8 cellular contexts compared by ENCODE assay signal in the genomic region with DNA sequence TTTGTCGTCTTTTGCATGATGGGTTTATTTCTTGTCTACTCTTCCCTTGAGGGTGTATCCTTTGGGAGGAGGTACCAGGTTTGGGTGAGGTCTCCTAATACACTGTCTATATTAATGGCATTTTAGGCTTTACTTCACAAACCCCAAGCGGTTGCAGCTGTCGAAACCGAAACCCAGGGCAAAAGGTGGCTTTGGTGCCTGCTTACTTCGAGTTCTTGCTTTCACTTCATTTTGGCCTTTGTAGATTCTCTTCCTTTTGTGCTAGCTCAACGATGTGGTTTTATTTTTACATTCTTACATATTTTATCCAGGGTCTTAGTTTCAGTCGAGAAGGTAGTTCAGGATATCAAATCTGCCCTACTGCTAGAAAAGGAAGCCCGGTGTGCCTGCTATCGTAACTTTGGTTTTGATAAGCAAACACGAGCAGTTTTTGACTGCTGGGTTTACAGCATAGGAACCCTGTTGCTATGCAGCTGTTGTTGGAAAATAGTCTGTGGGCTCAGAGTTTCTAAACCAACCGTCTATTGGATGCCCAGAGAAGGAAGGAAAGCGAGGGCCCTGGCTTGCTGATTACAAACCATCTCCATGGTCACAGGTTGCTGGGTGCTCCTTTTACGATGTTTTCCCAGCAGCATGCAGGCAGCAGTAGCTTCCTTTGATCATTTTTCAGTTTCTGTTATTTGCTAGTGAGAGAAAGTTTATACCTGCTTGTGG. TPM values are rescaled to one million over a fixed set of nuclear protein-coding genes. Genes with fewer than 3 reads are reported as not detected.
DNase-seq lines count a peak whose midpoint lies in the region; ATAC-seq and TF ChIP-seq lines count a peak whose summit lies in the region.

No MANE protein-coding gene starts in this region.

- no peaks in the 10 kb centered on the region for H3K36me3 Mint-ChIP-seq in CD8-positive, alpha-beta T cell
- H3K36me3 Mint-ChIP-seq in activated naive CD8-positive, alpha-beta T cell treated with anti-CD3 and anti-CD28 coated beads, Interleukin-2, amount 50 U/mL, for 24 hours (ENCODE audit: low read depth): no peaks in the 10 kb centered on the region

- H3K9me3 Mint-ChIP-seq in CD8-positive, alpha-beta T cell: no peaks in the 10 kb centered on the region
- no peaks in the 10 kb centered on the region for H3K9me3 Mint-ChIP-seq in activated naive CD8-positive, alpha-beta T cell treated with anti-CD3 and anti-CD28 coated beads, Interleukin-2, amount 50 U/mL, for 24 hours

- no peaks in the 10 kb centered on the region for H3K27me3 Mint-ChIP-seq in CD8-positive, alpha-beta T cell (ENCODE audit: low read depth)
- H3K27me3 Mint-ChIP-seq in activated naive CD8-positive, alpha-beta T cell treated with anti-CD3 and anti-CD28 coated beads, Interleukin-2, amount 50 U/mL, for 24 hours: no peaks in the 10 kb centered on the region

- H3K27me3 ChIP-seq in CD8-positive, alpha-beta T cell (ENCODE audit: insufficient read depth, low read length): no peaks in the 10 kb centered on the region

- intact Hi-C loops in CD8-positive, alpha-beta T cell (cut with DNase I, micrococcal nuclease): loop anchor here (1.0 to 10.0 kb wide), 12 partner anchors 10 to 1908 kb away; a partner anchor contains a TSS

- peaks cover 36% of the 10 kb centered on the region for H3K4me1 Mint-ChIP-seq in CD8-positive, alpha-beta T cell (ENCODE audit: low read depth)
- H3K4me1 Mint-ChIP-seq in activated naive CD8-positive, alpha-beta T cell treated with anti-CD3 and anti-CD28 coated beads, Interleukin-2, amount 50 U/mL, for 24 hours: peaks cover 32% of the 10 kb centered on the region

- peak; percentile 89 for ATAC-seq in CD8-positive, alpha-beta T cell
- ATAC-seq in HG03575 (IDR thresholded peaks at IDR 0.05; ENCODE audit: extremely low read depth, insufficient number of reproducible peaks, low FRiP score, unreplicated experiment): peak; percentile 85
- peak; percentile 91 for ATAC-seq in activated naive CD8-positive, alpha-beta T cell treated with anti-CD3 and anti-CD28 coated beads, Interleukin-2, amount 50 U/mL, for 24 hours

- no peak for TF ChIP-seq CTCF in CD8-positive, alpha-beta T cell (IDR thresholded peaks at IDR 0.05)
- TF ChIP-seq CTCF in GM20000 (IDR thresholded peaks at IDR 0.05; ENCODE audit: extremely low read depth, missing control alignments): no peak

- peak overlapping the region; percentile 95 for H3K27ac ChIP-seq in CD8-positive, alpha-beta T cell (ENCODE audit: low read depth, low read length)

- H3K36me3 ChIP-seq in CD8-positive, alpha-beta T cell (ENCODE audit: insufficient read depth, low read length): no peaks in the 10 kb centered on the region

- POLR2A ChIA-PET in CD8-positive, alpha-beta T cell (lab: Charles Lee): interaction anchor here (0.7 to 1.8 kb wide), 5 partner anchors 9 to 37 kb away, joined by 3 to 10 read pairs (median 5); a partner anchor contains a TSS

- no peaks in the 10 kb centered on the region for H3K9me3 ChIP-seq in CD8-positive, alpha-beta T cell (ENCODE audit: low read length)

- H3K4me3 ChIP-seq in CD8-positive, alpha-beta T cell (ENCODE audit: low read depth, low read length): peak overlapping the region; percentile 51

- H3K27ac Mint-ChIP-seq in CD8-positive, alpha-beta T cell: peak overlapping the region; percentile 97
- H3K27ac Mint-ChIP-seq in activated naive CD8-positive, alpha-beta T cell treated with anti-CD3 and anti-CD28 coated beads, Interleukin-2, amount 50 U/mL, for 24 hours: peak overlapping the region; percentile 84

- peak overlapping the region; percentile 86 for H3K4me3 Mint-ChIP-seq in CD8-positive, alpha-beta T cell
- H3K4me3 Mint-ChIP-seq in activated naive CD8-positive, alpha-beta T cell treated with anti-CD3 and anti-CD28 coated beads, Interleukin-2, amount 50 U/mL, for 24 hours: peak overlapping the region; percentile 87

- H3K4me1 ChIP-seq in CD8-positive, alpha-beta T cell (ENCODE audit: insufficient read depth, low read length): peaks cover 27% of the 10 kb centered on the region

- peak; percentile 55 to 89 (median 73) for DNase-seq in CD8-positive, alpha-beta T cell
- DNase-seq in GM20000 (ENCODE audit: low spot score) (peak; percentile 58), SKM-1 treated with dmso at 0.1 percent for 144 hours (lab: John Stamatoyannopoulos, UW; ENCODE audit: unreplicated experiment) (peak; percentile 76), kidney glomerular epithelial cell (lab: John Stamatoyannopoulos, UW) (peak; percentile 77), GOT3 (lab: John Stamatoyannopoulos, UW) (no peak)
- peak; percentile 61 for DNase-seq in activated naive CD8-positive, alpha-beta T cell treated with anti-CD3 and anti-CD28 coated beads, Interleukin-2, amount 50 U/mL, for 24 hours
- peak in 2 of 3 donors; percentile 30 to 36 for DNase-seq in stimulated activated CD4-positive, alpha-beta T cell treated with anti-CD3 and anti-CD28 coated beads, TNF-alpha, amount 100 ng/mL, for 48 hours (ENCODE audit: low read depth in 3 of 3)

- CTCF ChIA-PET in CD8-positive, alpha-beta T cell (lab: Charles Lee): interaction anchor here (0.9 to 3.2 kb wide), 6 partner anchors 9 to 46 kb away, joined by 4 to 19 read pairs (median 4); no protein-coding TSS in a partner anchor

RNA-seq across cellular contexts. Expression of a gene that starts 9.8 kb away (rescaled TPM):
- under 1 TPM; 0.43 to 0.72 TPM for total RNA-seq in CD8-positive, alpha-beta T cell
